8 cellular contexts compared by ENCODE assay signal in genomic region chr15:64877435-64877834, GRCh38. TPM values are rescaled to one million over a fixed set of nuclear protein-coding genes. Genes with fewer than 3 reads are reported as not detected.
DNase-seq lines count a peak whose midpoint lies in the region; ATAC-seq and TF ChIP-seq lines count a peak whose summit lies in the region.

No MANE protein-coding gene starts in this region.

- H3K27me3 ChIP-seq in gastroesophageal sphincter (no peaks in the 10 kb centered on the region), ovary (no peaks in the 10 kb centered on the region)

- ATAC-seq in gastroesophageal sphincter (peak; percentile 64), GM21381 (IDR thresholded peaks at IDR 0.05; ENCODE audit: unreplicated experiment) (no peak)

- TF ChIP-seq EP300 in gastroesophageal sphincter (IDR thresholded peaks at IDR 0.05) (no peak), ovary (IDR thresholded peaks at IDR 0.05) (no peak)

- H3K27ac ChIP-seq in gastroesophageal sphincter (peak overlapping the region in 3 of 4 donors; percentile 58 to 67 (median 62)), ovary (peak overlapping the region; percentile 62 to 83)

- H3K4me1 ChIP-seq in gastroesophageal sphincter (peaks cover 3 to 45% (median 25%) of the 10 kb centered on the region in 3 donors), ovary (ENCODE audit: insufficient read depth) (peaks cover 17% of the 10 kb centered on the region)

- no peak for TF ChIP-seq CTCF in gastroesophageal sphincter (IDR thresholded peaks at IDR 0.05)
- TF ChIP-seq CTCF in ovary (IDR thresholded peaks at IDR 0.05): no peak

- TF ChIP-seq POLR2A in gastroesophageal sphincter (IDR thresholded peaks at IDR 0.05) (peak in 1 of 2 donors; percentile 15), ovary (IDR thresholded peaks at IDR 0.05) (no peak)

- no peaks in the 10 kb centered on the region for H3K36me3 ChIP-seq in gastroesophageal sphincter
- no peaks in the 10 kb centered on the region for H3K36me3 ChIP-seq in ovary

- 60% methylated on average over 1 of the region's 3 CpGs; no CpG with 5 or more reads in 1 of the 2 donors for WGBS in gastroesophageal sphincter (ENCODE audit: low coverage in 1 of 2), 2 donors
- WGBS in ovary, 3 donors: 0 to 29% (median 3%) methylated on average over 3 of the region's 3 CpGs

- no peaks in the 10 kb centered on the region for H3K9me3 ChIP-seq in gastroesophageal sphincter
- H3K9me3 ChIP-seq in ovary: no peaks in the 10 kb centered on the region

- DNase-seq in Daoy (ENCODE audit: low read depth): peak; percentile 44
- DNase-seq in SK-MEL-5 (ENCODE audit: low read depth, low spot score): peak; percentile 59
- DNase-seq in ovary: peak; percentile 83 to 88 (median 84)
- no peak for DNase-seq in putamen (ENCODE audit: low spot score)
- DNase-seq in NCI-H2171 (lab: John Stamatoyannopoulos, UW): no peak
- DNase-seq in activated effector memory CD4-positive, alpha-beta T cell treated with anti-CD3 and anti-CD28 coated beads, Interleukin-2, amount 50 U/mL, for 16 hours: no peak

- in situ Hi-C loops in SK-MEL-5 (cut with HindIII; ENCODE audit: low pct_unique_long_range_greater_than_20kb, low sequenced_read_pairs): no loop called here

- no peak overlapping the region for H3K4me3 ChIP-seq in gastroesophageal sphincter
- no peak overlapping the region for H3K4me3 ChIP-seq in ovary

- intact Hi-C loops in ovary (cut with DNase I): no loop called here

RNA-seq across cellular contexts. Expression of gene ANKDD1A, which starts 34.3 kb away (rescaled TPM):
- total RNA-seq in Daoy (2014; rRNA removed; shearing (Covaris generic)): 1.5 and 1.8 TPM in 2 replicates
- 1.5 and 1.7 TPM in 2 replicates for total RNA-seq in SK-MEL-5 (2014; rRNA removed; shearing (Covaris generic))
- polyA plus RNA-seq in SK-MEL-5 (2015; cell fraction: cytosol; rRNA removed): 0.88 and 2.4 TPM in 2 replicates
- polyA plus RNA-seq in SK-MEL-5 (2015; cell fraction: nucleus; rRNA removed): 3.9 and 4.3 TPM in 2 replicates
- total RNA-seq in gastroesophageal sphincter (10 to 100 TPM in 2 of 4 donors, 1 to 10 TPM in 2; 4.6 to 15.6 (median 8.5) TPM), ovary (10 to 100 TPM in 5 of 7 donors, 1 to 10 TPM in 2; 5.7 to 29.4 (median 12.1) TPM)
- polyA plus RNA-seq in ovary: 1 to 10 TPM; 6.2 to 10.0 TPM

RNA-seq across cellular contexts. Expression of gene PLEKHO2, which starts 35.7 kb away (rescaled TPM):
- total RNA-seq in Daoy (2014; rRNA removed; shearing (Covaris generic)): 8.7 and 10.7 TPM in 2 replicates
- total RNA-seq in SK-MEL-5 (2014; rRNA removed; shearing (Covaris generic)): 35.4 and 37.1 TPM in 2 replicates
- polyA plus RNA-seq in SK-MEL-5 (2015; cell fraction: cytosol; rRNA removed): 31.8 and 40.7 TPM in 2 replicates
- polyA plus RNA-seq in SK-MEL-5 (2015; cell fraction: nucleus; rRNA removed): 26.4 and 26.6 TPM in 2 replicates
- total RNA-seq in gastroesophageal sphincter (10 to 100 TPM; 27.1 to 47.9 (median 43.1) TPM), ovary (10 to 100 TPM; 12.6 to 42.7 (median 27.9) TPM)
- 10 to 100 TPM; 16.6 to 19.5 TPM for polyA plus RNA-seq in ovary

RNA-seq across cellular contexts. Expression of gene PIF1, which starts 52.0 kb away (rescaled TPM):
- total RNA-seq in Daoy (2014; rRNA removed; shearing (Covaris generic)): 26.6 and 32.9 TPM in 2 replicates
- 7.0 and 9.3 TPM in 2 replicates for total RNA-seq in SK-MEL-5 (2014; rRNA removed; shearing (Covaris generic))
- polyA plus RNA-seq in SK-MEL-5 (2015; cell fraction: cytosol; rRNA removed): 8.6 and 9.8 TPM in 2 replicates
- polyA plus RNA-seq in SK-MEL-5 (2015; cell fraction: nucleus; rRNA removed): 84.2 and 87.6 TPM in 2 replicates
- 1 to 10 TPM; 1.6 to 3.4 (median 2.3) TPM for total RNA-seq in gastroesophageal sphincter
- 1 to 10 TPM in 2 of 7 donors, under 1 TPM in 3, not detected in 2; 0.18 to 1.4 (median 0.37) TPM for total RNA-seq in ovary
- under 1 TPM; 0.98 to 0.99 TPM for polyA plus RNA-seq in ovary

Comparison
In these comparisons a context has a peak if more than half of its experiments do, and no peak if none do; other contexts are left out.
1. DNase-seq: peak in Daoy (single experiment), SK-MEL-5 (single experiment) and ovary (5 of 5); none in putamen (single experiment), NCI-H2171 (single experiment) and activated effector memory CD4-positive, alpha-beta T cell treated with anti-CD3 and anti-CD28 coated beads, Interleukin-2, amount 50 U/mL, for 16 hours (single experiment).